In the genomic region with DNA sequence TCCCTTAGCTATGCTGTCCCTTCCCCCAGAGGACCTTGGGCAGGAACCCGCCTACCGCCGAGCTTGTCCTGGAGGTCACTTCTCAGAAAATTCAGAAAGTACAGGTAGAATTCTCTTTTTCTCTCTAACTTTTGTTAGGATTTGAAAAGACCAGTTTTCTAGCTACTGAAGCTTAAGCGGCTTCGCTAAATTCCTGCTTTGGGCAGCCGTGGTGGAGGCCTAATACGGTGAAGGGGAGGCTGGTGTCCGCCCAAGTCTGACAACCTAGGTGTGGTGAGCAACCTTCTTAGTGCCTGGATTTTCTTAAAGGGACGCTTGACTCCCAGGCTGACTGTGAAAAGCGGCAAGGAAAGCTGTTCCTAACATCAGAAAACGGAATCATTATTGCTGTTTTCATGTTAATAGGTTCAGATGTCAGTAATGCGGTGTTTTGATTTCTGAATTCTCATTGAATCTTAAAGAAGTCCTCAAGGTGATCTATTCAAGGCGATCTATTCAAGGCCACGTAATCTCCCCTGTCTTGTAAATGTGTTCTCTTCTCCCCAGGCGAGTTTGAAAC, we compare ENCODE assay signal across 8 cellular contexts. TPM values are rescaled to one million over a fixed set of nuclear protein-coding genes. Genes with fewer than 3 reads are reported as not detected.
DNase-seq lines count a peak whose midpoint lies in the region; ATAC-seq and TF ChIP-seq lines count a peak whose summit lies in the region.

No MANE protein-coding gene starts in this region.

- peak overlapping the region; percentile 82 for H3K4me3 ChIP-seq in HUES64 (ENCODE audit: low read length)
- peak overlapping the region; percentile 66 to 91 (median 76) for H3K4me3 ChIP-seq in tibial nerve

- TF ChIP-seq POLR2A in tibial nerve (IDR thresholded peaks at IDR 0.05) = no peak

- peak overlapping the region in 1 of 5 experiments; percentile 74 for H3K27ac Mint-ChIP-seq in brain

- no peaks in the 10 kb centered on the region for H3K36me3 Mint-ChIP-seq in brain

- no peak for DNase-seq in left lobe of liver (ENCODE audit: low spot score)
- no peak for DNase-seq in tibial nerve (ENCODE audit: low spot score in 2 of 2)
- no peak for DNase-seq in Ammon's horn (ENCODE audit: low spot score)
- DNase-seq in KBM-7 = no peak
- no peak for DNase-seq in SKM-1 (lab: John Stamatoyannopoulos, UW; ENCODE audit: unreplicated experiment)

- H3K27me3 ChIP-seq in HUES64 (ENCODE audit: insufficient read depth, low read length) (no peaks in the 10 kb centered on the region), tibial nerve (no peaks in the 10 kb centered on the region)

- peak overlapping the region; percentile 90 for H3K9ac ChIP-seq in HUES64 (ENCODE audit: low read depth, low read length)

- peak overlapping the region; percentile 96 for H3K27ac ChIP-seq in C4-2B
- peak overlapping the region; percentile 99 for H3K27ac ChIP-seq in HUES64 (ENCODE audit: low read depth, low read length)
- peak overlapping the region; percentile 79 to 89 (median 88) for H3K27ac ChIP-seq in tibial nerve

- H3K4me1 ChIP-seq in HUES64 (ENCODE audit: insufficient read depth, low read length) (peaks cover 32% of the 10 kb centered on the region), tibial nerve (peaks cover 0 to 19% (median 11%) of the 10 kb centered on the region in 4 donors)

- peaks cover 9% of the 10 kb centered on the region for H3K36me3 ChIP-seq in HUES64 (ENCODE audit: insufficient read depth, low read length)
- no peaks in the 10 kb centered on the region for H3K36me3 ChIP-seq in tibial nerve

- H3K4me1 Mint-ChIP-seq in brain = peaks cover 21% of the 10 kb centered on the region

- peak; percentile 24 for ATAC-seq in left lobe of liver

- WGBS in HUES64 = under 1% methylated on average over 15 of the region's 15 CpGs
- 21 to 27% methylated on average over 15 of the region's 15 CpGs for WGBS in tibial nerve, 2 donors

- TF ChIP-seq CTCF in C4-2B (conservative IDR thresholded peaks at IDR 0.05) (no peak), brain (conservative IDR thresholded peaks at IDR 0.05) (no peak), tibial nerve (IDR thresholded peaks at IDR 0.05) (no peak)

- in situ Hi-C loops in KBM-7 (cut with MboI; ENCODE audit: low pct_unique_long_range_greater_than_20kb, low sequenced_read_pairs) = no loop called here

- no peak for TF ChIP-seq EP300 in tibial nerve (IDR thresholded peaks at IDR 0.05)

- peak overlapping the region; percentile 76 to 98 (median 86) for H3K4me3 Mint-ChIP-seq in brain

- H3K27me3 Mint-ChIP-seq in brain = peaks cover 29% of the 10 kb centered on the region

- no peaks in the 10 kb centered on the region for H3K9me3 ChIP-seq in HUES64 (ENCODE audit: insufficient read depth, low read depth, low read length)
- no peaks in the 10 kb centered on the region for H3K9me3 ChIP-seq in tibial nerve

- H3K9me3 Mint-ChIP-seq in brain = peaks cover 0 to 3% (median 0%) of the 10 kb centered on the region in 5 experiments

RNA-seq across cellular contexts. Expression of a gene that starts 0.8 kb away (rescaled TPM):
- 17.0 TPM for polyA plus RNA-seq in HUES64 (2013, experiment 1 of 2)
- polyA plus RNA-seq in HUES64 (2013, experiment 2 of 2) = 14.2 TPM
- polyA plus RNA-seq in brain (ENCODE audit: insufficient read depth, low read depth, low replicate concordance) = 1.6 TPM
- 21.6 TPM for total RNA-seq in left lobe of liver
- 100 to 1,000 TPM in 1 of 4 donors, 10 to 100 TPM in 3; 78.3 to 102 (median 84.2) TPM for total RNA-seq in tibial nerve
